8 cellular contexts compared by ENCODE assay signal in the genomic region with DNA sequence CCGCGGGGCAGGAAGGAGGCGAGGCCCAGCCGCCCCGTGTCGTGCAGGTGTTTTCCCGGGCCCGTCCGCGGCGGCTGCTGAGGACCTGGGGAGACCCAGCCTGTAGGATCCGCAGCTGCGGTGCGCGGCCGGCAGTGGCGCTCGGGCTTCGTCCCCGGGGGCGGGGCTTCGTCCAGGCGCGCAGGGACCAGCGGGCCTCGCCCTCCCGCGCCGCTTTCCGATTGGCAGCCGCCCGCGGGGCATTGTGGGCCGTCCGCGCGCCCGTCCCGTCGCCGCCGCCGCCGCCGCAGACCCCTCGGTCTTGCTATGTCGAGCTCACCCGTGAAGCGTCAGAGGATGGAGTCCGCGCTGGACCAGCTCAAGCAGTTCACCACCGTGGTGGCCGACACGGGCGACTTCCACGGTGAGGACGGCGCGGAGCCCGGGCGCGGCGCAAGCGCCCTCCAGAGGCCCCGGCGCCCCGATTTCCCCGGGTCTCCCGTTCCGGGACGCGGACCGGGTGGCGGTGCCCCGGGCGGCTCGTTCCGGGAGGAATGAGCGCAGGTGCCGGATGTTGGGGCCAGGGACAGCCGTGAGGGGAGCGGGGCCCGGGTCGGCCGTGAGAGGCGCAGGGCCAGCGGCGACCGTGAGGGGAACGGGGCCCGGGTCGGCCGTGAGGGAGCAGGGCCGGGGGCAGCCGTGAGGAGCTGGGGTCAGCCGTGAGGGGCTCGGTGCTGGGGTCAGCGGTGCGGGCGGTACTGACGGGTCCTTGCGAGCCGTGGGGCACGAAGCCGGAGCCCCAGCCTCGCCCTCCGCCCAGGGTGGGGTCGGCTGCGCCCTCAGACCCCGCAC. TPM values are rescaled to one million over a fixed set of nuclear protein-coding genes. Genes with fewer than 3 reads are reported as not detected.
A peak's percentile ranks its signal among the peaks of the same experiment; 100 is the strongest.
DNase-seq lines count a peak whose midpoint lies in the region; ATAC-seq and TF ChIP-seq lines count a peak whose summit lies in the region.

A gene (plus strand): TSS at position 289 of the 831 bp plus-strand sequence. CDS start 18 bp downstream, at position 307.

- CTCF ChIA-PET in RWPE1 (lab: Yijun Ruan, JAX) = interaction anchor here (0.5 to 1.9 kb wide), 9 partner anchors 12 to 184 kb away, joined by 3 to 8 read pairs (median 3); no protein-coding TSS in a partner anchor

- H3K4me1 ChIP-seq in stomach smooth muscle (ENCODE audit: control insufficient read depth, insufficient read depth, low read length) = peaks cover 30% of the 10 kb centered on the region

- no peaks in the 10 kb centered on the region for H3K9me3 Mint-ChIP-seq in neural crest cell

- peak; percentile 88 for DNase-seq in EH (ENCODE audit: low read depth)
- peak; percentile 93 to 94 for DNase-seq in Kasumi-1 (lab: John Stamatoyannopoulos, UW)
- DNase-seq in RWPE1 (ENCODE audit: low spot score) = peak; percentile 88
- DNase-seq in activated effector memory CD4-positive, alpha-beta T cell treated with anti-CD3 and anti-CD28 coated beads, Interleukin-2, amount 50 U/mL, for 16 hours = peak; percentile 95
- DNase-seq in fibroblast of the conjunctiva (ENCODE audit: low read depth) = peak; percentile 57
- DNase-seq in neural crest cell (ENCODE audit: low read depth, low spot score) = peak; percentile 91

- no peaks in the 10 kb centered on the region for H3K27me3 Mint-ChIP-seq in neural crest cell (ENCODE audit: low read depth)

- POLR2A ChIA-PET in RWPE1 (lab: Yijun Ruan, JAX; ENCODE audit: low non-redundant PET) = interaction anchor here (1.0 to 1.5 kb wide), 2 partner anchors 15 to 23 kb away, joined by 4 to 10 read pairs; no protein-coding TSS in a partner anchor

- TF ChIP-seq CTCF in RWPE1 (conservative IDR thresholded peaks at IDR 0.05; ENCODE audit: low read depth) (peak; percentile 31), neural crest cell (conservative IDR thresholded peaks at IDR 0.05) (peak; percentile 33)

- H3K9ac ChIP-seq in stomach smooth muscle (ENCODE audit: low read length in 2 of 2) = peak within 1 kb of the TSS; percentile 63 to 68

- H3K27me3 ChIP-seq in stomach smooth muscle (ENCODE audit: control insufficient read depth in 1 of 2, insufficient read depth in 2 of 2, low read length in 2 of 2) = no peaks in the 10 kb centered on the region

- no peak within 1 kb of the TSS for H3K27ac Mint-ChIP-seq in neural crest cell (ENCODE audit: unreplicated experiment)

- ATAC-seq in GM21825 (IDR thresholded peaks at IDR 0.05; ENCODE audit: unreplicated experiment) = peak; percentile 83

- H3K27ac ChIP-seq in RWPE1 = peak within 1 kb of the TSS; percentile 84
- peak within 1 kb of the TSS; percentile 55 for H3K27ac ChIP-seq in stomach smooth muscle (ENCODE audit: low read length)

- H3K4me3 Mint-ChIP-seq in neural crest cell = peak within 1 kb of the TSS; percentile 91

- no peaks in the 10 kb centered on the region for H3K9me3 ChIP-seq in stomach smooth muscle (ENCODE audit: control insufficient read depth in 2 of 2, low read length in 2 of 2)

- H3K4me1 Mint-ChIP-seq in neural crest cell = peaks cover 20% of the 10 kb centered on the region

- H3K36me3 Mint-ChIP-seq in neural crest cell (ENCODE audit: low read depth) = no peaks in the 10 kb centered on the region

- peak within 1 kb of the TSS; percentile 70 to 83 for H3K4me3 ChIP-seq in stomach smooth muscle (ENCODE audit: low read length in 2 of 2)

- peaks cover 0 to under 1% of the 10 kb centered on the region in 2 donors for H3K36me3 ChIP-seq in stomach smooth muscle (ENCODE audit: control insufficient read depth in 2 of 2, insufficient read depth in 2 of 2, low read length in 2 of 2)

RNA-seq across cellular contexts. Expression of the gene that starts here (rescaled TPM):
- 154 and 163 TPM in 2 replicates for total RNA-seq in neural crest cell

Comparison
In these comparisons a context has a peak if more than half of its experiments do, and no peak if none do; other contexts are left out.
1. Peak in every context shown above with its lines: DNase-seq, ATAC-seq, H3K4me3 ChIP-seq and H3K27ac ChIP-seq.